9 cellular contexts compared by ENCODE assay signal in genomic region chr13:30849611-30850010, GRCh38. TPM values are rescaled to one million over a fixed set of nuclear protein-coding genes. Genes with fewer than 3 reads are reported as not detected.
"Had no signal": no experiment of that assay in that cellular context is flagged by ENCODE, and none has a peak within 500 bp of the region (broad histone marks: within the 10 kb centered on the region; RNA-seq: fewer than 3 reads in every experiment).

No MANE protein-coding gene starts in this region.

- H2AFZ ChIP-seq: GM23338 had no signal

- H3K4me3 ChIP-seq: GM23338, HAP-1 had no signal

- DNase-seq: KBM-7 had no signal

- H3K4me1 ChIP-seq: HAP-1 had no signal

- H3K36me3 ChIP-seq: HAP-1 had no signal

- ATAC-seq: GM23338, HCT116 had no signal

- H3K27me3 Mint-ChIP-seq: IgD-negative memory B cell had no signal

- H3K27ac Mint-ChIP-seq: GM23338, IgD-negative memory B cell had no signal

- H3K27ac ChIP-seq: HL-60 had no signal

- H3K9me3 ChIP-seq: HAP-1 had no signal

- H3K4me2 ChIP-seq: GM23338 had no signal

- H3K9me3 Mint-ChIP-seq: GM23338, IgD-negative memory B cell had no signal

- H3K36me3 Mint-ChIP-seq: IgD-negative memory B cell had no signal

- FAIRE-seq: H1, H54 had no signal

- H3K4me3 Mint-ChIP-seq: GM23338, IgD-negative memory B cell had no signal

RNA-seq across cellular contexts. Expression of gene MEDAG, which starts 56.5 kb away (rescaled TPM):
- total RNA-seq: HT1080 had no signal
